In genomic region chr3:101811875-101812274, GRCh38 we compare ENCODE assay signal across 23 cellular contexts. TPM values are rescaled to one million over a fixed set of nuclear protein-coding genes. Genes with fewer than 3 reads are reported as not detected.
DNase-seq lines count a peak whose midpoint lies in the region; ATAC-seq and TF ChIP-seq lines count a peak whose summit lies in the region.
"Had no signal": no experiment of that assay in that cellular context is flagged by ENCODE, and none has a peak within 500 bp of the region (broad histone marks: within the 10 kb centered on the region; RNA-seq: fewer than 3 reads in every experiment).

No MANE protein-coding gene starts in this region.

- peak; percentile 38 for ATAC-seq in GM18502 (IDR thresholded peaks at IDR 0.05; ENCODE audit: poor library complexity, unreplicated experiment)
- ATAC-seq in GM18868 (IDR thresholded peaks at IDR 0.05; ENCODE audit: unreplicated experiment): peak; percentile 35
- ATAC-seq: A549; CD8-positive, alpha-beta T cell; GM23338; Right ventricle myocardium inferior had no signal

- DNase-seq in activated T-cell treated with anti-CD3 and anti-CD28 coated beads, Interleukin-2, amount 50 U/mL, for 24 hours: no peak
- DNase-seq in activated T-cell treated with anti-CD3 and anti-CD28 coated beads for 4 hours (no peak), NCI-H1694 treated with DMSO at 0.1 percent for 48 hours (lab: John Stamatoyannopoulos, UW) (no peak), AG08395 (ENCODE audit: low spot score) (no peak), erythroblast (lab: John Stamatoyannopoulos, UW) (no peak)
- DNase-seq in activated T-helper 1 cell treated with anti-CD3 and anti-CD28 coated beads, Interleukin-12 subunit alpha, Interleukin-12 subunit beta, Interleukin-2, Interleukin-4 antibody, amounts not matched to agents 30 ng/mL and 10 ng/mL and 1 ng/mL, durations not matched to agents 14 hours and 24 hours and 36 hours (ENCODE audit: low spot score): no peak
- DNase-seq: Caco-2; CD8-positive, alpha-beta T cell; H9; IMR-90; MM.1S; NCI-H2029 treated with DMSO at 0.1 percent for 48 hours; NCI-H446 treated with DMSO at 0.1 percent for 48 hours; NCI-H526; NCI-H82; NK-92 treated with Interleukin-12 subunit alpha and Interleukin-12 subunit beta, amount 100 ng/mL, for 24 hours; PC-9 had no signal

- H3K4me3 Mint-ChIP-seq in activated T-cell treated with anti-CD3 and anti-CD28 coated beads, Interleukin-2, amount 50 U/mL, for 24 hours: no peak overlapping the region
- H3K4me3 Mint-ChIP-seq in activated T-helper 1 cell treated with anti-CD3 and anti-CD28 coated beads, Interleukin-12 subunit alpha, Interleukin-12 subunit beta, Interleukin-2, Interleukin-4 antibody, amounts not matched to agents 30 ng/mL and 10 ng/mL and 1 ng/mL, durations not matched to agents 14 hours and 24 hours and 36 hours: peak overlapping the region; percentile 6
- H3K4me3 Mint-ChIP-seq: B cell; CD8-positive, alpha-beta T cell; GM23338; H9 had no signal

- peak overlapping the region; percentile 29 for H3K27ac Mint-ChIP-seq in activated T-cell treated with anti-CD3 and anti-CD28 coated beads, Interleukin-2, amount 50 U/mL, for 24 hours
- H3K27ac Mint-ChIP-seq in activated T-helper 1 cell treated with anti-CD3 and anti-CD28 coated beads, Interleukin-12 subunit alpha, Interleukin-12 subunit beta, Interleukin-2, Interleukin-4 antibody, amounts not matched to agents 30 ng/mL and 10 ng/mL and 1 ng/mL, durations not matched to agents 14 hours and 24 hours and 36 hours: no peak overlapping the region
- H3K27ac Mint-ChIP-seq: B cell; CD8-positive, alpha-beta T cell; GM23338; H9 had no signal

- peaks cover 72% of the 10 kb centered on the region for H3K4me1 Mint-ChIP-seq in activated T-cell treated with anti-CD3 and anti-CD28 coated beads, Interleukin-2, amount 50 U/mL, for 24 hours (ENCODE audit: low read depth)
- H3K4me1 Mint-ChIP-seq in activated T-helper 1 cell treated with anti-CD3 and anti-CD28 coated beads, Interleukin-12 subunit alpha, Interleukin-12 subunit beta, Interleukin-2, Interleukin-4 antibody, amounts not matched to agents 30 ng/mL and 10 ng/mL and 1 ng/mL, durations not matched to agents 14 hours and 24 hours and 36 hours (ENCODE audit: low read depth): peaks cover 71% of the 10 kb centered on the region

- TF ChIP-seq POLR2A in erythroblast (IDR thresholded peaks at IDR 0.05; ENCODE audit: low read length): no peak

- H3K27me3 Mint-ChIP-seq in activated T-cell treated with anti-CD3 and anti-CD28 coated beads, Interleukin-2, amount 50 U/mL, for 24 hours: no peaks in the 10 kb centered on the region
- H3K27me3 Mint-ChIP-seq in activated T-helper 1 cell treated with anti-CD3 and anti-CD28 coated beads, Interleukin-12 subunit alpha, Interleukin-12 subunit beta, Interleukin-2, Interleukin-4 antibody, amounts not matched to agents 30 ng/mL and 10 ng/mL and 1 ng/mL, durations not matched to agents 14 hours and 24 hours and 36 hours (ENCODE audit: insufficient read depth): no peaks in the 10 kb centered on the region
- H3K27me3 Mint-ChIP-seq: B cell had no signal

- H3K9me3 Mint-ChIP-seq in activated T-cell treated with anti-CD3 and anti-CD28 coated beads, Interleukin-2, amount 50 U/mL, for 24 hours: no peaks in the 10 kb centered on the region
- no peaks in the 10 kb centered on the region for H3K9me3 Mint-ChIP-seq in activated T-helper 1 cell treated with anti-CD3 and anti-CD28 coated beads, Interleukin-12 subunit alpha, Interleukin-12 subunit beta, Interleukin-2, Interleukin-4 antibody, amounts not matched to agents 30 ng/mL and 10 ng/mL and 1 ng/mL, durations not matched to agents 14 hours and 24 hours and 36 hours
- H3K9me3 Mint-ChIP-seq: CD8-positive, alpha-beta T cell; GM23338; H9 had no signal

- intact Hi-C loops in activated T-helper 1 cell treated with anti-CD3 and anti-CD28 coated beads, Interleukin-12 subunit alpha, Interleukin-12 subunit beta, Interleukin-2, Interleukin-4 antibody, amounts not matched to agents 30 ng/mL and 10 ng/mL and 1 ng/mL, durations not matched to agents 14 hours and 24 hours and 36 hours (cut with micrococcal nuclease): loop anchor here (5.0 kb wide), 2 partner anchors 125 to 175 kb away; no protein-coding TSS in a partner anchor

- H3K36me3 Mint-ChIP-seq in activated T-cell treated with anti-CD3 and anti-CD28 coated beads, Interleukin-2, amount 50 U/mL, for 24 hours (ENCODE audit: low read depth): peaks cover 29% of the 10 kb centered on the region
- peaks cover 12% of the 10 kb centered on the region for H3K36me3 Mint-ChIP-seq in activated T-helper 1 cell treated with anti-CD3 and anti-CD28 coated beads, Interleukin-12 subunit alpha, Interleukin-12 subunit beta, Interleukin-2, Interleukin-4 antibody, amounts not matched to agents 30 ng/mL and 10 ng/mL and 1 ng/mL, durations not matched to agents 14 hours and 24 hours and 36 hours (ENCODE audit: low read depth)

RNA-seq across cellular contexts. Expression of gene NXPE3, which starts 32.9 kb away (rescaled TPM):
- total RNA-seq in activated T-helper 1 cell treated with anti-CD3 and anti-CD28 coated beads, Interleukin-12 subunit alpha, Interleukin-12 subunit beta, Interleukin-2, Interleukin-4 antibody, amounts not matched to agents 30 ng/mL and 10 ng/mL and 1 ng/mL, durations not matched to agents 14 hours and 24 hours and 36 hours: 17.6 and 17.8 TPM in 2 replicates

RNA-seq across cellular contexts. Expression of gene NFKBIZ, which starts 37.4 kb away (rescaled TPM):
- total RNA-seq in activated T-helper 1 cell treated with anti-CD3 and anti-CD28 coated beads, Interleukin-12 subunit alpha, Interleukin-12 subunit beta, Interleukin-2, Interleukin-4 antibody, amounts not matched to agents 30 ng/mL and 10 ng/mL and 1 ng/mL, durations not matched to agents 14 hours and 24 hours and 36 hours: 72.4 and 79.7 TPM in 2 replicates
